ENCODE assay signal across 3 cellular contexts in the genomic region with DNA sequence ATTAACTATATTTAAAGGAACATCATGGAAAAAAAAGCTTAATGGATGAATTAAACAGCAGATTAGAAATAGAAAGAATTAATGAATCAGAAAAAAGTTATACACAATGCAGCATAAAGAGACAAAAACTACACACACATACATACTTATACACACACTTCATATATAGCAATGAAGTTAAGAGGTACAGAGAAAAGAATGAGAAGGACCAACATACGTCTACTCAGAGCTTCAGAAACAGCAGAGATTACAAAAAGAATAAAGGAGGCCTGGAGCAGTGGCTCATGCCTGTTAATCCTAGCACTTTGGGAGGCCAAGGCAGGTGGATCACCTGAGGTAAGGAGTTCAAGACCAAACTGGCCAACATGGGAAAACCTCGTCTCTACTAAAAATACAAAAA.
"Had no signal": no experiment of that assay in that cellular context is flagged by ENCODE, and none has a peak within 500 bp of the region (broad histone marks: within the 10 kb centered on the region; RNA-seq: fewer than 3 reads in every experiment).

No MANE protein-coding gene starts in this region.

- H3K4me3 ChIP-seq: GM12878 had no signal

- DNase-seq: GDM1, GF-D8 had no signal
